In the genomic region with DNA sequence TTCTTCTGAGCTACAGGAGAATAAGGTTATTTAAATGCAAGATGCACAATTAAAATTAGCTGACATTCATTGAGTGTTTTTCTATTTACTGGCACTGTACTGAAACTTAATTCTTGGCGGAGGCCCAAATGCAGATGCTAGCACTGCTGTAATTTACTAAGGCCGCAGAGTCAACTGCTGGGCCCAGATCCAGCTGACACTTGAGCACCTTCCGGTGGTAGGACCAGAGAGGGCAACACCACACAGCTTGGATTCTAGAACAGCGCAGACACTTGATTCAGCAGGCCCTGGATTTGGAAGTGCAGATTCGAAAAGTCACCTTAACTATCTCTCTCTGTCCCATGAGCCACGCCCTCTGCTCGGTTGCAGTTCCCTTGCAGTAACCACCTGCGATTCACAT, we compare ENCODE assay signal across 1 cellular context.
TF ChIP-seq lines count a peak whose summit lies in the region.

No MANE protein-coding gene starts in this region.

TF ChIP-seq in IMR-90, 13 proteins besides CTCF, POLR2A, EP300 and RAD21:
- TF ChIP-seq, protein P1, sequence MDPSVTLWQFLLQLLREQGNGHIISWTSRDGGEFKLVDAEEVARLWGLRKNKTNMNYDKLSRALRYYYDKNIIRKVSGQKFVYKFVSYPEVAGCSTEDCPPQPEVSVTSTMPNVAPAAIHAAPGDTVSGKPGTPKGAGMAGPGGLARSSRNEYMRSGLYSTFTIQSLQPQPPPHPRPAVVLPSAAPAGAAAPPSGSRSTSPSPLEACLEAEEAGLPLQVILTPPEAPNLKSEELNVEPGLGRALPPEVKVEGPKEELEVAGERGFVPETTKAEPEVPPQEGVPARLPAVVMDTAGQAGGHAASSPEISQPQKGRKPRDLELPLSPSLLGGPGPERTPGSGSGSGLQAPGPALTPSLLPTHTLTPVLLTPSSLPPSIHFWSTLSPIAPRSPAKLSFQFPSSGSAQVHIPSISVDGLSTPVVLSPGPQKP (IDR thresholded peaks at IDR 0.05; ENCODE audit: borderline replicate concordance, low read depth, low read length): no peak
- TF ChIP-seq BHLHE40 (IDR thresholded peaks at IDR 0.05; ENCODE audit: low read depth, low read length) (no peak), RCOR1 (IDR thresholded peaks at IDR 0.05; ENCODE audit: insufficient replicate concordance, low read length) (no peak), USF2 (IDR thresholded peaks at IDR 0.05; ENCODE audit: low read depth, low read length) (no peak), FOS (IDR thresholded peaks at IDR 0.05; ENCODE audit: low read depth, low read length) (no peak), CHD1 (IDR thresholded peaks at IDR 0.05; ENCODE audit: low read depth, low read length) (no peak), MAZ (IDR thresholded peaks at IDR 0.05; ENCODE audit: borderline replicate concordance, low read depth, low read length) (no peak), SMC3 (IDR thresholded peaks at IDR 0.05; ENCODE audit: low read depth, low read length) (no peak), MAFK (IDR thresholded peaks at IDR 0.05; ENCODE audit: low read depth, low read length) (no peak), RFX5 (IDR thresholded peaks at IDR 0.05; ENCODE audit: low read depth, low read length) (no peak)
